ENCODE assay signal across 6 cellular contexts in the genomic region with DNA sequence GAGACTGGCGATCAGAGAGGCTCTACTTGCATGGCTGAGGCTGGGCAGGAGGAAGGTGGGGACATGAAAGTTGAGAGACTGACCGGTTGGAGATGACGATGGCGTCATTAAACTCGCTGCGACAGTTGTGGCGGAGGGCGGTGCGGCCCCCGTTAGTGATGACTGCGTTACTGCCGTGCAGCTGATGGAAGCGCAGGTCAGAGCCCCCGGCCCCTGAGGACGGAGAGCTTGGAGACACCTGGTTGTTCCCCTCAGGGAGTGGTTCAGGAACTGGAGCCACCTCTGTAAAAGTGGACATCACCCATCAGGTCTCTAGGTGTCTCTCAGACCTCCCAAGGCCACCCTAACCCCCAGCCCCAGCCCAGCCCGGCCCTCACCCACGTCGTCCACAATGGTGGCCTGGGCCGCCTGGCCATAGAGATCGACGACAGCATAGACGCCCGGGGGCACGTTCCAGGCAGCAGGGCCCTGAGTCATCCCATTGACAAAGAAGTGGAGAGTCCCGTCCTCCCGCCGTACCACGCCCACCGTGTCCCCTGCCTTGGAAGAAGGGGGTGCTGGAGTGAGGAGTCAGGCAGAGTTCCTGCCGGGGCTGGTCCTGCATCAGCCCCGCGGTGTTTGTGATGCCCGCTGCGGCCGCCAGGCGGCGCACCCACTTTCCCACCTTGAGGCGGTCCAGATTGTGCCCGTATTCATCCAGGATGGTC. TPM values are rescaled to one million over a fixed set of nuclear protein-coding genes. Genes with fewer than 3 reads are reported as not detected.
A peak's percentile ranks its signal among the peaks of the same experiment; 100 is the strongest.
DNase-seq lines count a peak whose midpoint lies in the region; ATAC-seq and TF ChIP-seq lines count a peak whose summit lies in the region.

No MANE protein-coding gene starts in this region.

- H3K36me3 ChIP-seq in Loucy (ENCODE audit: insufficient read depth, low read length) (peaks cover 27% of the 10 kb centered on the region; the same call in 1 of the 2 replicates), lower lobe of right lung (peaks cover 73% of the 10 kb centered on the region), aorta (ENCODE audit: control insufficient read depth in 1 of 2, insufficient read depth in 2 of 2, low read length in 1 of 2) (peaks cover 0 to 5% of the 10 kb centered on the region in 2 donors)

- H3K4me3 ChIP-seq in Loucy (ENCODE audit: low read length, poor library complexity, severe bottlenecking) (no peak overlapping the region), lower lobe of right lung (no peak overlapping the region), aorta (ENCODE audit: low read length in 2 of 2) (no peak overlapping the region)

- H3K9me3 ChIP-seq in Loucy (ENCODE audit: insufficient read depth, low read depth, low read length) (no peaks in the 10 kb centered on the region), lower lobe of right lung (no peaks in the 10 kb centered on the region), aorta (ENCODE audit: control insufficient read depth, low read length) (no peaks in the 10 kb centered on the region)

- TF ChIP-seq CTCF in Loucy (conservative IDR thresholded peaks at IDR 0.05; ENCODE audit: low read length) (peak; percentile 95), lower lobe of right lung (IDR thresholded peaks at IDR 0.05) (peak; percentile 82)

- no peak overlapping the region for H3K9ac ChIP-seq in Loucy (ENCODE audit: low read depth, low read length, poor library complexity, severe bottlenecking)

- H3K4me2 ChIP-seq in Loucy (ENCODE audit: low read depth, low read length, poor library complexity, severe bottlenecking) = no peak overlapping the region

- DNase-seq in activated gamma-delta T cell (lab: John Stamatoyannopoulos, UW) (peak; percentile 40), lower lobe of right lung (peak; percentile 75), aorta (peak in 1 of 2 donors; percentile 88), ureter (ENCODE audit: low spot score) (no peak), DMS153 treated with DMSO at 0.1 percent for 48 hours (lab: John Stamatoyannopoulos, UW; ENCODE audit: unreplicated experiment) (no peak)

- intact Hi-C loops in lower lobe of right lung (cut with DNase I) (no loop called here), aorta (cut with DNase I) (no loop called here)

- H3F3A ChIP-seq in Loucy (ENCODE audit: low read depth) = no peaks in the 10 kb centered on the region

- H3K27me3 ChIP-seq in Loucy (ENCODE audit: insufficient read depth, low read length, poor library complexity, severe bottlenecking) (no peaks in the 10 kb centered on the region), lower lobe of right lung (ENCODE audit: low read depth) (no peaks in the 10 kb centered on the region), aorta (ENCODE audit: control insufficient read depth in 1 of 2, insufficient read depth in 2 of 2, low read length in 1 of 2) (no peaks in the 10 kb centered on the region)

- H3K9me2 ChIP-seq in Loucy (replicated peaks; ENCODE audit: low read depth, low read length) = no peaks in the 10 kb centered on the region

- peaks cover 20% of the 10 kb centered on the region for H3K79me2 ChIP-seq in Loucy (ENCODE audit: insufficient read depth, low read length)

- H3K27ac ChIP-seq in lower lobe of right lung (no peak overlapping the region), aorta (ENCODE audit: low read depth in 1 of 2, low read length in 2 of 2) (no peak overlapping the region)

- H3K4me1 ChIP-seq in Loucy (ENCODE audit: insufficient read depth, low read length, poor library complexity, severe bottlenecking) = peaks cover 8% of the 10 kb centered on the region
- peaks cover 13% of the 10 kb centered on the region for H3K4me1 ChIP-seq in lower lobe of right lung
- no peaks in the 10 kb centered on the region for H3K4me1 ChIP-seq in aorta (ENCODE audit: control insufficient read depth in 1 of 2, insufficient read depth in 2 of 2, low read length in 2 of 2)

- no peak overlapping the region for H2AFZ ChIP-seq in Loucy (ENCODE audit: low read length)

- ATAC-seq in lower lobe of right lung (peak; percentile 34 to 36), aorta (ENCODE audit: low FRiP score) (peak; percentile 33)

- 63% methylated on average over 36 to 39 of the region's 39 CpGs for WGBS in aorta, 2 donors

- H4K20me1 ChIP-seq in Loucy (ENCODE audit: insufficient read depth, low read length, poor library complexity, severe bottlenecking) = peaks cover 5% of the 10 kb centered on the region

RNA-seq across cellular contexts. Expression of a gene that starts 5.3 kb away (rescaled TPM):
- total RNA-seq in lower lobe of right lung (35.2 TPM), aorta (10 to 100 TPM; 24.5 to 36.7 TPM), ureter (49.6 TPM)
- 10 to 100 TPM in 1 of 2 donors, 1 to 10 TPM in 1; 7.3 to 52.8 TPM for polyA plus RNA-seq in aorta

RNA-seq across cellular contexts. Expression of a gene that starts 8.7 kb away (rescaled TPM):
- 66.6 TPM for total RNA-seq in lower lobe of right lung
- total RNA-seq in aorta = 10 to 100 TPM; 49.5 to 55.6 TPM
- polyA plus RNA-seq in aorta = 10 to 100 TPM; 55.0 to 99.1 TPM
- total RNA-seq in ureter = 67.6 TPM

RNA-seq across cellular contexts. Expression of a gene that starts 12.4 kb away (rescaled TPM):
- total RNA-seq in lower lobe of right lung (26.5 TPM), aorta (10 to 100 TPM; 18.6 to 21.8 TPM), ureter (12.7 TPM)
- 10 to 100 TPM in 1 of 2 donors, 1 to 10 TPM in 1; 6.5 to 10.8 TPM for polyA plus RNA-seq in aorta

RNA-seq across cellular contexts. Expression of a gene that starts 16.5 kb away (rescaled TPM):
- total RNA-seq in lower lobe of right lung = 216 TPM
- total RNA-seq in aorta = 100 to 1,000 TPM; 198 to 280 TPM
- 100 to 1,000 TPM; 223 to 232 TPM for polyA plus RNA-seq in aorta
- total RNA-seq in ureter = 425 TPM

RNA-seq across cellular contexts. Expression of a gene that starts 28.1 kb away (rescaled TPM):
- 11.0 TPM for total RNA-seq in lower lobe of right lung
- 10 to 100 TPM; 12.4 to 15.8 TPM for total RNA-seq in aorta
- 10 to 100 TPM; 11.0 to 11.4 TPM for polyA plus RNA-seq in aorta
- 11.5 TPM for total RNA-seq in ureter

Comparison
In these comparisons a context has a peak if more than half of its experiments do, and no peak if none do; other contexts are left out.
1. DNase-seq: peak in activated gamma-delta T cell (single experiment) and lower lobe of right lung (single experiment); none in ureter (single experiment) and DMS153 treated with DMSO at 0.1 percent for 48 hours (single experiment).